1 cellular context compared by ENCODE assay signal in genomic region chr3:16487506-16488175, GRCh38.
TF ChIP-seq lines count a peak whose summit lies in the region.

No MANE protein-coding gene starts in this region.

TF ChIP-seq in GM23338, 12 proteins besides CTCF, POLR2A, EP300 and RAD21 (continued from another document):
- TF ChIP-seq REST (IDR thresholded peaks at IDR 0.05; ENCODE audit: unreplicated experiment): no peak
